In genomic region chr17:57422574-57423164, GRCh38 we compare ENCODE assay signal across 8 cellular contexts.
DNase-seq lines count a peak whose midpoint lies in the region; ATAC-seq and TF ChIP-seq lines count a peak whose summit lies in the region.

No MANE protein-coding gene starts in this region.

- H3K27me3 Mint-ChIP-seq in endothelial cell (ENCODE audit: unreplicated experiment), result no peaks in the 10 kb centered on the region

- H3K36me3 ChIP-seq in Loucy (ENCODE audit: insufficient read depth, low read length), result peaks cover 38% of the 10 kb centered on the region; the same call in 1 of the 2 replicates

- no peaks in the 10 kb centered on the region for H3K9me3 ChIP-seq in Loucy (ENCODE audit: insufficient read depth, low read depth, low read length)

- no peak overlapping the region for H2AFZ ChIP-seq in Loucy (ENCODE audit: low read length)

- H3K27me3 ChIP-seq in Loucy (ENCODE audit: insufficient read depth, low read length, poor library complexity, severe bottlenecking), result no peaks in the 10 kb centered on the region

- peak; percentile 74 for ATAC-seq in GM21717 (IDR thresholded peaks at IDR 0.05; ENCODE audit: unreplicated experiment)

- H3F3A ChIP-seq in Loucy (ENCODE audit: low read depth), result no peaks in the 10 kb centered on the region

- peak overlapping the region; percentile 68 for H3K9ac ChIP-seq in Loucy (ENCODE audit: low read depth, low read length, poor library complexity, severe bottlenecking)

- H3K4me3 ChIP-seq in Loucy (ENCODE audit: low read length, poor library complexity, severe bottlenecking) (peak overlapping the region; percentile 63), fibroblast of pulmonary artery (replicated peaks; ENCODE audit: low read depth, low read length) (no peak overlapping the region)

- TF ChIP-seq CTCF in GM10266 (IDR thresholded peaks at IDR 0.05; ENCODE audit: control insufficient read depth, insufficient read depth, low read depth, missing control alignments) (no peak), Loucy (conservative IDR thresholded peaks at IDR 0.05; ENCODE audit: low read length) (no peak), fibroblast of pulmonary artery (IDR thresholded peaks at IDR 0.05; ENCODE audit: low read length, missing control alignments) (no peak), endothelial cell (IDR thresholded peaks at IDR 0.05; ENCODE audit: unreplicated experiment) (no peak)

- peaks cover 9% of the 10 kb centered on the region for H4K20me1 ChIP-seq in Loucy (ENCODE audit: insufficient read depth, low read length, poor library complexity, severe bottlenecking)

- peaks cover 97% of the 10 kb centered on the region for H3K79me2 ChIP-seq in Loucy (ENCODE audit: insufficient read depth, low read length)

- peak; percentile 42 for DNase-seq in GM10266 (ENCODE audit: extremely low spot score)
- peak; percentile 46 for DNase-seq in fibroblast of pulmonary artery (ENCODE audit: low read depth)
- no peak for DNase-seq in NCI-H128 (lab: John Stamatoyannopoulos, UW; ENCODE audit: unreplicated experiment)
- no peak for DNase-seq in mesenteric fat pad (ENCODE audit: low spot score)
- DNase-seq in COR-L47 (lab: John Stamatoyannopoulos, UW), result no peak
- DNase-seq in endothelial cell (ENCODE audit: low spot score), result no peak

- peaks cover 25% of the 10 kb centered on the region for H3K4me1 Mint-ChIP-seq in endothelial cell (ENCODE audit: unreplicated experiment)

- no peaks in the 10 kb centered on the region for H3K9me2 ChIP-seq in Loucy (replicated peaks; ENCODE audit: low read depth, low read length)

- H3K4me1 ChIP-seq in Loucy (ENCODE audit: insufficient read depth, low read length, poor library complexity, severe bottlenecking), result peaks cover 81% of the 10 kb centered on the region

- H3K4me3 Mint-ChIP-seq in endothelial cell (ENCODE audit: unreplicated experiment), result no peak overlapping the region

- no peaks in the 10 kb centered on the region for H3K36me3 Mint-ChIP-seq in endothelial cell (ENCODE audit: low read depth, unreplicated experiment)

- H3K9me3 Mint-ChIP-seq in endothelial cell (ENCODE audit: unreplicated experiment), result no peaks in the 10 kb centered on the region

- no peak overlapping the region for H3K27ac Mint-ChIP-seq in endothelial cell (ENCODE audit: unreplicated experiment)

- H3K4me2 ChIP-seq in Loucy (ENCODE audit: low read depth, low read length, poor library complexity, severe bottlenecking), result peak overlapping the region; percentile 68

Comparison
In these comparisons a context has a peak if more than half of its experiments do, and no peak if none do; other contexts are left out.
1. DNase-seq: peak in GM10266 (single experiment) and fibroblast of pulmonary artery (single experiment); none in NCI-H128 (single experiment), mesenteric fat pad (single experiment), COR-L47 (single experiment) and endothelial cell (single experiment).